Comparison of ENCODE assay signal across 24 cellular contexts in the genomic region with DNA sequence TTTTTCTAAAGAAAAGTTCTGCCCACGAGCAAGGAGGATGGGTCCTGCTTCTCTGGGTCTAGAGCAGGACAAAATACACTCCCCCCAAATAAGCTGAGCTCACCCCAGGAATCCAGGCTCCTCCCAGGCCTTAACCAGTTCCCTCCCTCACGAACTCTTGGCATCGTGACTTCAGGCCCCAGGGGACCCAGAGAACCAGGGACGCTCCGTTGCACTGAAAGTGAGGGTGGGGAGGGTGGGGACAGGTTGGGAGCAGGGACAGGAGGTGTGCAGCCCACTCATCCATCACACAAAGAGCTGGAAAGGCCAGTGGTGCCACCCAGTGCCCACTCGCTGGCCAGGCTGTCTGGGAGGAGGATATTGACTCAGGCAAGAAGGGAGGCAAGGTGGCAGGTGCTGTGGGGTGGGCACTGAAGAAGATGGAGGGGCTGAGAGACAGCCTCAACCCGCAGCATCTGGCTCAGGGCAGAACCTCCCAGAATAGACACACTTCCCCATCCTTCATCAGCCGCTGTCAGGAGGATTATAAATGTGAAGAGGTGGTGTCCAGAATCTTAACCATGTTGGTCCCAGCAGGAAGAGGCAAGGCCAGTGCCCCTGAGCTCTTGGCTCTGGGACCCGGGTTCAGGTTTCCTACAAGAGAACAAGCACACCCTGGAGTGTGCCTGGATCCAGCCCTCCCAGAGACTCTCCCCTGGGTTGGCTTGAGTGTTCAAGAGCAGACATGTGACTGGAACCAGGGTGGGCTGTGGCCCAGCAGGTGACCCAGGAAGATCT.
"Had no signal": no experiment of that assay in that cellular context is flagged by ENCODE, and none has a peak within 500 bp of the region (broad histone marks: within the 10 kb centered on the region; RNA-seq: fewer than 3 reads in every experiment).

No MANE protein-coding gene starts in this region.

- H3K4me3 ChIP-seq: coronary artery, heart left ventricle, lower lobe of right lung, ovary, psoas muscle, right atrium auricular region, tibial artery had no signal

- H3K36me3 ChIP-seq: heart left ventricle, lower lobe of right lung, neutrophil, ovary, right atrium auricular region, tibial artery had no signal

- H3K4me3 Mint-ChIP-seq: activated CD4-positive, alpha-beta memory T cell treated with anti-CD3 and anti-CD28 coated beads for 36 hours; activated naive CD4-positive, alpha-beta T cell treated with anti-CD3 and anti-CD28 coated beads, Interleukin-2, amount 10 ng/mL, durations not matched to agents 7 days and 5 days; naive thymus-derived CD4-positive, alpha-beta T cell; T-helper 17 cell had no signal

- H3K27ac ChIP-seq: coronary artery, heart left ventricle, lower lobe of right lung, neutrophil, ovary, psoas muscle, right atrium auricular region, tibial artery had no signal

- H3K9me3 ChIP-seq: neutrophil, ovary, psoas muscle, tibial artery had no signal

- FAIRE-seq: endometrium, islet of Langerhans, urothelium cell line had no signal

- DNase-seq: activated CD4-positive, alpha-beta memory T cell treated with anti-CD3 and anti-CD28 coated beads for 36 hours; activated CD4-positive, alpha-beta T cell treated with anti-CD3 and anti-CD28 coated beads for 4 hours; activated CD4-positive, CD25-positive, alpha-beta regulatory T cell; activated naive CD4-positive, alpha-beta T cell treated with anti-CD3 and anti-CD28 coated beads, Interleukin-2, amount 10 ng/mL, durations not matched to agents 7 days and 5 days; activated T-cell treated with anti-CD3 and anti-CD28 coated beads, Interleukin-2, amount 50 U/mL, for 48 hours; amygdala; cerebellar nuclear complex; heart left ventricle; left cardiac atrium; lower lobe of right lung; naive thymus-derived CD4-positive, alpha-beta T cell; ovary; psoas muscle; stimulated activated CD4-positive, alpha-beta T cell treated with anti-CD3 and anti-CD28 coated beads, Interleukin-12 subunit alpha, Interleukin-12 subunit beta, amount 100 ng/mL, for 4 hours; stimulated activated CD4-positive, alpha-beta T cell treated with anti-CD3 and anti-CD28 coated beads, Interleukin-4, amount 100 ng/mL, for 4 hours; stimulated activated naive CD8-positive, alpha-beta T cell treated with anti-CD3 and anti-CD28 coated beads, Interleukin-15, Interleukin-2, amounts not matched to agents 100 U/mL and 50 U/mL, for 24 hours; T-helper 17 cell had no signal

- H3K4me1 ChIP-seq: heart left ventricle, lower lobe of right lung, psoas muscle, right atrium auricular region, tibial artery had no signal

- H3K27ac Mint-ChIP-seq: activated CD4-positive, alpha-beta memory T cell treated with anti-CD3 and anti-CD28 coated beads for 36 hours; activated naive CD4-positive, alpha-beta T cell treated with anti-CD3 and anti-CD28 coated beads, Interleukin-2, amount 10 ng/mL, durations not matched to agents 7 days and 5 days; naive thymus-derived CD4-positive, alpha-beta T cell; T-helper 17 cell had no signal

- H3K36me3 Mint-ChIP-seq: activated CD4-positive, alpha-beta memory T cell treated with anti-CD3 and anti-CD28 coated beads for 36 hours; activated naive CD4-positive, alpha-beta T cell treated with anti-CD3 and anti-CD28 coated beads, Interleukin-2, amount 10 ng/mL, durations not matched to agents 7 days and 5 days had no signal

- H3K27me3 ChIP-seq: ovary, right atrium auricular region had no signal

- ATAC-seq: heart left ventricle; left cardiac atrium; lower lobe of right lung; naive thymus-derived CD4-positive, alpha-beta T cell; psoas muscle; stimulated activated naive CD8-positive, alpha-beta T cell treated with anti-CD3 and anti-CD28 coated beads, Interleukin-15, Interleukin-2, amounts not matched to agents 100 U/mL and 50 U/mL, for 24 hours; T-helper 17 cell had no signal

- H3K4me1 Mint-ChIP-seq: activated naive CD4-positive, alpha-beta T cell treated with anti-CD3 and anti-CD28 coated beads, Interleukin-2, amount 10 ng/mL, durations not matched to agents 7 days and 5 days; naive thymus-derived CD4-positive, alpha-beta T cell had no signal
